In the genomic region with DNA sequence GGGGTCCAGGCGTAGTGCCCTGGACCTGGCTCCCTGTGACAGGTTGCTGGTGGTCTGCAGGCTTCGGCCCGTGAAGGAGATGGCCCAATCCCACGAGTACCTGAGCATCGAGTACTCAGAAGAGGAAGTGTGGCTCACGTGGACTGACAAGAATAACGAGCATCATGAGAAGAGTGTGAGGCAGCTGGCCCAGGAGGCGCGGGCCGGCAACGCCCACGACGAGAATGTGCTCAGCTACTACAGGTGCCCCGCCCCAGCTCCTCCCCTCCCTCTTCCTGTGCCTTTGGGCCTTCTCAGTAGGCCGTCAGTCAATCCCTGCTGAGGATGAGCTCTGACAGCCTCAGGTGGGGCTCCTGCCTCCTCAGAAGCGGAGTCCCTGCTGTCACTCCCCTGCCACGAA, we compare ENCODE assay signal across 10 cellular contexts. TPM values are rescaled to one million over a fixed set of nuclear protein-coding genes. Genes with fewer than 3 reads are reported as not detected.
DNase-seq lines count a peak whose midpoint lies in the region; ATAC-seq and TF ChIP-seq lines count a peak whose summit lies in the region.
"Had no signal": no experiment of that assay in that cellular context is flagged by ENCODE, and none has a peak within 500 bp of the region (broad histone marks: within the 10 kb centered on the region; RNA-seq: fewer than 3 reads in every experiment).

No MANE protein-coding gene starts in this region.

- no peaks in the 10 kb centered on the region for H3K9me3 Mint-ChIP-seq in activated naive CD8-positive, alpha-beta T cell treated with anti-CD3 and anti-CD28 coated beads, Interleukin-2, amount 10 ng/mL, durations not matched to agents 7 days and 5 days
- H3K9me3 Mint-ChIP-seq in activated naive CD8-positive, alpha-beta T cell treated with anti-CD3 and anti-CD28 coated beads, Interleukin-2, amount 50 U/mL, for 24 hours, result no peaks in the 10 kb centered on the region

- no peaks in the 10 kb centered on the region for H3K27me3 Mint-ChIP-seq in activated naive CD8-positive, alpha-beta T cell treated with anti-CD3 and anti-CD28 coated beads, Interleukin-2, amount 10 ng/mL, durations not matched to agents 7 days and 5 days
- no peaks in the 10 kb centered on the region for H3K27me3 Mint-ChIP-seq in activated naive CD8-positive, alpha-beta T cell treated with anti-CD3 and anti-CD28 coated beads, Interleukin-2, amount 50 U/mL, for 24 hours

- H3K27ac ChIP-seq in left lung (no peak overlapping the region), upper lobe of left lung (no peak overlapping the region)

- H3K36me3 Mint-ChIP-seq in activated naive CD8-positive, alpha-beta T cell treated with anti-CD3 and anti-CD28 coated beads, Interleukin-2, amount 10 ng/mL, durations not matched to agents 7 days and 5 days, result peaks cover 17% of the 10 kb centered on the region
- peaks cover 31% of the 10 kb centered on the region for H3K36me3 Mint-ChIP-seq in activated naive CD8-positive, alpha-beta T cell treated with anti-CD3 and anti-CD28 coated beads, Interleukin-2, amount 50 U/mL, for 24 hours (ENCODE audit: low read depth)

- peaks cover 7% of the 10 kb centered on the region for H3K4me1 Mint-ChIP-seq in activated naive CD8-positive, alpha-beta T cell treated with anti-CD3 and anti-CD28 coated beads, Interleukin-2, amount 10 ng/mL, durations not matched to agents 7 days and 5 days
- no peaks in the 10 kb centered on the region for H3K4me1 Mint-ChIP-seq in activated naive CD8-positive, alpha-beta T cell treated with anti-CD3 and anti-CD28 coated beads, Interleukin-2, amount 50 U/mL, for 24 hours

- no peak for TF ChIP-seq POLR2A in upper lobe of left lung (IDR thresholded peaks at IDR 0.05)

- no peak for ATAC-seq in activated naive CD8-positive, alpha-beta T cell treated with anti-CD3 and anti-CD28 coated beads, Interleukin-2, amount 10 ng/mL, durations not matched to agents 7 days and 5 days (ENCODE audit: low read depth)
- ATAC-seq in activated naive CD8-positive, alpha-beta T cell treated with anti-CD3 and anti-CD28 coated beads, Interleukin-2, amount 50 U/mL, for 24 hours, result no peak
- ATAC-seq in left lung (peak; percentile 86), upper lobe of left lung (ENCODE audit: low FRiP score in 2 of 2) (peak in 1 of 2 donors; percentile 74), GM19328 (IDR thresholded peaks at IDR 0.05; ENCODE audit: unreplicated experiment) (no peak), GM21526 (IDR thresholded peaks at IDR 0.05; ENCODE audit: low FRiP score, unreplicated experiment) (no peak), GM21367 (IDR thresholded peaks at IDR 0.05; ENCODE audit: unreplicated experiment) (no peak)

- TF ChIP-seq EP300 in upper lobe of left lung (IDR thresholded peaks at IDR 0.05), result no peak

- H3K27ac Mint-ChIP-seq in activated naive CD8-positive, alpha-beta T cell treated with anti-CD3 and anti-CD28 coated beads, Interleukin-2, amount 10 ng/mL, durations not matched to agents 7 days and 5 days, result peak overlapping the region; percentile 16
- H3K27ac Mint-ChIP-seq in activated naive CD8-positive, alpha-beta T cell treated with anti-CD3 and anti-CD28 coated beads, Interleukin-2, amount 50 U/mL, for 24 hours, result no peak overlapping the region

- H3K27me3 ChIP-seq in left lung (no peaks in the 10 kb centered on the region), upper lobe of left lung (no peaks in the 10 kb centered on the region)

- intact Hi-C loops in left lung (cut with DNase I), result no loop called here

- H3K4me3 ChIP-seq in left lung (no peak overlapping the region), upper lobe of left lung (no peak overlapping the region)

- H3K9me3 ChIP-seq in left lung, result no peaks in the 10 kb centered on the region
- H3K9me3 ChIP-seq in upper lobe of left lung, result no peaks in the 10 kb centered on the region

- H3K4me1 ChIP-seq in left lung, result peaks cover 0 to 8% of the 10 kb centered on the region in 2 donors
- H3K4me1 ChIP-seq in upper lobe of left lung, result no peaks in the 10 kb centered on the region

- H3K36me3 ChIP-seq in left lung, result peaks cover 0 to 96% of the 10 kb centered on the region in 2 donors
- peaks cover 27 to 99% (median 91%) of the 10 kb centered on the region in 4 donors for H3K36me3 ChIP-seq in upper lobe of left lung

- TF ChIP-seq CTCF in left lung (IDR thresholded peaks at IDR 0.05) (no peak), upper lobe of left lung (IDR thresholded peaks at IDR 0.05) (no peak)

- H3K4me3 Mint-ChIP-seq in activated naive CD8-positive, alpha-beta T cell treated with anti-CD3 and anti-CD28 coated beads, Interleukin-2, amount 10 ng/mL, durations not matched to agents 7 days and 5 days, result no peak overlapping the region
- no peak overlapping the region for H3K4me3 Mint-ChIP-seq in activated naive CD8-positive, alpha-beta T cell treated with anti-CD3 and anti-CD28 coated beads, Interleukin-2, amount 50 U/mL, for 24 hours

- DNase-seq in activated naive CD8-positive, alpha-beta T cell treated with anti-CD3 and anti-CD28 coated beads, Interleukin-2, amount 10 ng/mL, durations not matched to agents 7 days and 5 days, result no peak
- DNase-seq in activated naive CD8-positive, alpha-beta T cell treated with anti-CD3 and anti-CD28 coated beads, Interleukin-2, amount 50 U/mL, for 24 hours, result no peak
- DNase-seq in activated T-cell treated with anti-CD3 and anti-CD28 coated beads for 1 hour (ENCODE audit: low read depth), result peak; percentile 50
- DNase-seq in left lung, result peak; percentile 74 to 89
- DNase-seq in upper lobe of left lung, result peak; percentile 70 to 88
- DNase-seq: dermis blood vessel endothelial cell, kidney had no signal

- 59 to 64% methylated on average over 13 to 17 of the region's 17 CpGs for WGBS in upper lobe of left lung, 2 donors

- POLR2A ChIA-PET in activated naive CD8-positive, alpha-beta T cell treated with anti-CD3 and anti-CD28 coated beads, Interleukin-2, amount 10 ng/mL, durations not matched to agents 7 days and 5 days (lab: Charles Lee), result no interaction called here

RNA-seq across cellular contexts. Expression of a gene that starts 42.6 kb away (rescaled TPM):
- total RNA-seq in activated naive CD8-positive, alpha-beta T cell treated with anti-CD3 and anti-CD28 coated beads, Interleukin-2, amount 10 ng/mL, durations not matched to agents 7 days and 5 days, result 10 to 100 TPM; 60.9 to 64.0 TPM
- total RNA-seq in left lung (10 to 100 TPM; 60.3 to 73.7 TPM), upper lobe of left lung (10 to 100 TPM in 5 of 6 donors, 1 to 10 TPM in 1; 8.9 to 53.0 (median 18.2) TPM)

RNA-seq across cellular contexts. Expression of a gene that starts 47.8 kb away (rescaled TPM):
- 10 to 100 TPM; 61.4 to 61.8 TPM for total RNA-seq in activated naive CD8-positive, alpha-beta T cell treated with anti-CD3 and anti-CD28 coated beads, Interleukin-2, amount 10 ng/mL, durations not matched to agents 7 days and 5 days
- total RNA-seq in left lung (100 to 1,000 TPM; 107 to 147 TPM), upper lobe of left lung (100 to 1,000 TPM in 5 of 6 donors, 10 to 100 TPM in 1; 95.6 to 179 (median 137) TPM)

Comparison
In these comparisons a context has a peak if more than half of its experiments do, and no peak if none do; other contexts are left out.
1. DNase-seq: peak in activated T-cell treated with anti-CD3 and anti-CD28 coated beads for 1 hour (single experiment), left lung (2 of 2) and upper lobe of left lung (2 of 2); none in activated naive CD8-positive, alpha-beta T cell treated with anti-CD3 and anti-CD28 coated beads, Interleukin-2, amount 10 ng/mL, durations not matched to agents 7 days and 5 days (single experiment) and activated naive CD8-positive, alpha-beta T cell treated with anti-CD3 and anti-CD28 coated beads, Interleukin-2, amount 50 U/mL, for 24 hours (single experiment).